In genomic region chr7:151276651-151277590, GRCh38 we compare ENCODE assay signal across 1 cellular context.
TF ChIP-seq lines count a peak whose summit lies in the region.

No MANE protein-coding gene starts in this region.

TF ChIP-seq in WTC11, 78 proteins besides CTCF, POLR2A, EP300 and RAD21 (continued from another document):
- TF ChIP-seq SMAD4 (CRISPR knock-in tag; IDR thresholded peaks at IDR 0.05) (no peak), ELF4 (CRISPR knock-in tag; IDR thresholded peaks at IDR 0.05; ENCODE audit: low read depth) (no peak), PRRX2 (CRISPR knock-in tag; IDR thresholded peaks at IDR 0.05) (no peak), PRDM15 (CRISPR knock-in tag; IDR thresholded peaks at IDR 0.05) (no peak)
